ENCODE assay signal across 11 cellular contexts in genomic region chr22:46803936-46804335, GRCh38.
"Had no signal": no experiment of that assay in that cellular context is flagged by ENCODE, and none has a peak within 500 bp of the region (broad histone marks: within the 10 kb centered on the region; RNA-seq: fewer than 3 reads in every experiment).

No MANE protein-coding gene starts in this region.

- H3K4me3 Mint-ChIP-seq: nephron had no signal

- H3K27ac ChIP-seq: breast epithelium, colonic mucosa, neutrophil, ovary, psoas muscle, testis, transverse colon, vagina, VCaP had no signal

- H3K4me3 ChIP-seq: colonic mucosa, ovary, psoas muscle, testis, transverse colon, vagina had no signal

- H3K9me3 Mint-ChIP-seq: nephron had no signal

- H3K27me3 ChIP-seq: breast epithelium, colonic mucosa, neutrophil, ovary, testis, transverse colon, vagina had no signal

- H3K27ac Mint-ChIP-seq: nephron had no signal

- DNase-seq: cerebellar nuclear complex had no signal

- H3K4me1 ChIP-seq: breast epithelium had no signal

- H3K36me3 ChIP-seq: breast epithelium, ovary had no signal

- H3K9me3 ChIP-seq: breast epithelium, colonic mucosa, neutrophil, ovary, psoas muscle, testis, transverse colon, vagina had no signal
